Comparison of ENCODE assay signal across 8 cellular contexts in the genomic region with DNA sequence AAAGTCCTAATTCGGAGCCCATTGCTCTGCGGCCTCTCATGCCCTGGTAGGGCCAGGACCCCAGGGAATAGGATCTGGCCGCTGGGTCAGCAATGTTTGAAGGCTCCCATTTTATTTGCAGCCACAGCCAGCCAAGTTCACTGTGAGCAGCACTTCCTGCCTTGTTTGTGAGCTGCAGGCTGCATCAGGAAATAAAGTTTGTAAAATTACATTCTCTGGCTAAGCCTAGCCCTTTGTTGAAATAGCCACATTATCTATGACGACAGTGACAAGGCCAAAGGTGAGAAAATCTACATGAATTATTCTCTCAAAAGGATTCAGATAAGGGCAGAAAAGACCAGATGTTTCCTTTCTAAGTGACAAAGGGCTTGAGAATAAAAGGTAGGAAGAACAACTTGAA. TPM values are rescaled to one million over a fixed set of nuclear protein-coding genes. Genes with fewer than 3 reads are reported as not detected.
DNase-seq lines count a peak whose midpoint lies in the region; ATAC-seq, FAIRE-seq and TF ChIP-seq lines count a peak whose summit lies in the region.

No MANE protein-coding gene starts in this region.

- H3K14ac ChIP-seq in mesenchymal stem cell (ENCODE audit: low read length in 2 of 2): no peak overlapping the region

- no peak overlapping the region for H4K8ac ChIP-seq in mesenchymal stem cell (ENCODE audit: low read length)

- ATAC-seq in GM19324 (IDR thresholded peaks at IDR 0.05; ENCODE audit: low FRiP score, unreplicated experiment): no peak

- H3K27ac ChIP-seq in mesenchymal stem cell (ENCODE audit: low read length, poor library complexity, severe bottlenecking) (peak overlapping the region; percentile 99), vagina (peak overlapping the region; percentile 75)

- no peak overlapping the region for H4K91ac ChIP-seq in mesenchymal stem cell (ENCODE audit: low read length)

- WGBS in mesenchymal stem cell: 8% methylated on average over 3 of the region's 4 CpGs

- H3K36me3 Mint-ChIP-seq in activated naive CD4-positive, alpha-beta T cell treated with anti-CD3 and anti-CD28 coated beads, Interleukin-2, amount 10 ng/mL, durations not matched to agents 7 days and 5 days: no peaks in the 10 kb centered on the region

- no peak for TF ChIP-seq CTCF in vagina (IDR thresholded peaks at IDR 0.05)

- H2BK15ac ChIP-seq in mesenchymal stem cell (ENCODE audit: low read depth, poor library complexity, severe bottlenecking): no peak overlapping the region

- peaks cover 25% of the 10 kb centered on the region for H3K4me1 Mint-ChIP-seq in activated naive CD4-positive, alpha-beta T cell treated with anti-CD3 and anti-CD28 coated beads, Interleukin-2, amount 10 ng/mL, durations not matched to agents 7 days and 5 days

- DNase-seq in activated naive CD4-positive, alpha-beta T cell treated with anti-CD3 and anti-CD28 coated beads, Interleukin-2, amount 10 ng/mL, durations not matched to agents 7 days and 5 days: no peak
- no peak for DNase-seq in activated naive CD4-positive, alpha-beta T cell treated with Interleukin-2 at 50 U/mL for 16 hours
- DNase-seq in dermis blood vessel endothelial cell (peak; percentile 95), mesenchymal stem cell (peak; percentile 75), vagina (ENCODE audit: extremely low spot score in 2 of 2) (no peak), GM19239 (ENCODE audit: insufficient read length, low spot score) (no peak), cortex of kidney (lab: John Stamatoyannopoulos, UW) (no peak)

- intact Hi-C loops in vagina (cut with DNase I): no loop called here

- FAIRE-seq in GM19239 (lab: Jason Lieb, UNC): no peak

- H3K4me3 ChIP-seq in mesenchymal stem cell (ENCODE audit: insufficient read depth in 1 of 2, low read depth in 1 of 2, low read length in 2 of 2) (peak overlapping the region in 1 of 2 experiments; percentile 9), vagina (no peak overlapping the region)

- no peak overlapping the region for H2BK5ac ChIP-seq in mesenchymal stem cell (ENCODE audit: low read depth, low read length, poor library complexity, severe bottlenecking)

- H3K4me1 ChIP-seq in mesenchymal stem cell (ENCODE audit: control insufficient read depth, insufficient read depth, low read depth, low read length) (peaks cover 18% of the 10 kb centered on the region), vagina (peaks cover 20% of the 10 kb centered on the region)

- peak overlapping the region; percentile 4 to 57 for H3K18ac ChIP-seq in mesenchymal stem cell (ENCODE audit: low read depth in 1 of 2, low read length in 2 of 2)

- H2BK120ac ChIP-seq in mesenchymal stem cell (ENCODE audit: low read depth, low read length): no peak overlapping the region

- peak overlapping the region in 1 of 2 experiments; percentile 77 for H2BK12ac ChIP-seq in mesenchymal stem cell (ENCODE audit: low read length in 2 of 2)

- no peak overlapping the region for H3K4me3 Mint-ChIP-seq in activated naive CD4-positive, alpha-beta T cell treated with anti-CD3 and anti-CD28 coated beads, Interleukin-2, amount 10 ng/mL, durations not matched to agents 7 days and 5 days

- no peak overlapping the region for H2AK5ac ChIP-seq in mesenchymal stem cell (ENCODE audit: low read length, severe bottlenecking)

- H3K27me3 ChIP-seq in mesenchymal stem cell (ENCODE audit: control insufficient read depth in 1 of 2, insufficient read depth in 1 of 2, low read length in 2 of 2): no peaks in the 10 kb centered on the region
- H3K27me3 ChIP-seq in vagina: no peaks in the 10 kb centered on the region

- no peaks in the 10 kb centered on the region for H3K36me3 ChIP-seq in mesenchymal stem cell (ENCODE audit: control insufficient read depth in 1 of 2, insufficient read depth in 2 of 2, low read depth in 1 of 2, low read length in 2 of 2)
- H3K36me3 ChIP-seq in vagina: no peaks in the 10 kb centered on the region

- no peaks in the 10 kb centered on the region for H3K9me3 Mint-ChIP-seq in activated naive CD4-positive, alpha-beta T cell treated with anti-CD3 and anti-CD28 coated beads, Interleukin-2, amount 10 ng/mL, durations not matched to agents 7 days and 5 days

- no peak for TF ChIP-seq POLR2A in vagina (IDR thresholded peaks at IDR 0.05)

- peak overlapping the region; percentile 55 for H3K27ac Mint-ChIP-seq in activated naive CD4-positive, alpha-beta T cell treated with anti-CD3 and anti-CD28 coated beads, Interleukin-2, amount 10 ng/mL, durations not matched to agents 7 days and 5 days

- H3K9me3 ChIP-seq in mesenchymal stem cell (ENCODE audit: control insufficient read depth, low read length) (no peaks in the 10 kb centered on the region), vagina (no peaks in the 10 kb centered on the region)

- CTCF ChIA-PET in activated naive CD4-positive, alpha-beta T cell treated with anti-CD3 and anti-CD28 coated beads, Interleukin-2, amount 10 ng/mL, durations not matched to agents 7 days and 5 days (lab: Charles Lee): interaction anchor here (0.8 to 1.2 kb wide), 2 partner anchors 22 to 25 kb away, joined by 4 read pairs; no protein-coding TSS in a partner anchor

- peak overlapping the region; percentile 97 for H3K9ac ChIP-seq in mesenchymal stem cell (ENCODE audit: low read length)

- H3K23ac ChIP-seq in mesenchymal stem cell (ENCODE audit: low read length in 2 of 2): no peak overlapping the region

- no peak overlapping the region for H2AFZ ChIP-seq in mesenchymal stem cell (ENCODE audit: low read depth, low read length)

- H3K4me2 ChIP-seq in mesenchymal stem cell (ENCODE audit: low read length, poor library complexity, severe bottlenecking): no peak overlapping the region

- peaks cover 11% of the 10 kb centered on the region for H3K27me3 Mint-ChIP-seq in activated naive CD4-positive, alpha-beta T cell treated with anti-CD3 and anti-CD28 coated beads, Interleukin-2, amount 10 ng/mL, durations not matched to agents 7 days and 5 days

- H3K4ac ChIP-seq in mesenchymal stem cell (ENCODE audit: low read depth in 1 of 2, low read length in 2 of 2): peak overlapping the region in 1 of 2 experiments; percentile 54

- no peaks in the 10 kb centered on the region for H3K79me1 ChIP-seq in mesenchymal stem cell (replicated peaks; ENCODE audit: low read length, poor library complexity, severe bottlenecking)

RNA-seq across cellular contexts. Expression of a gene that starts 23.7 kb away (rescaled TPM):
- total RNA-seq in dermis blood vessel endothelial cell: 1,657 and 1,756 TPM in 2 replicates
- 1,059 TPM for polyA plus RNA-seq in mesenchymal stem cell (2013, experiment 1 of 2)
- 1,073 TPM for polyA plus RNA-seq in mesenchymal stem cell (2013, experiment 2 of 2)
- total RNA-seq in vagina: 193 TPM

Comparison
In these comparisons a context has a peak if more than half of its experiments do, and no peak if none do; other contexts are left out.
1. DNase-seq: peak in dermis blood vessel endothelial cell (single experiment) and mesenchymal stem cell (single experiment); none in activated naive CD4-positive, alpha-beta T cell treated with anti-CD3 and anti-CD28 coated beads, Interleukin-2, amount 10 ng/mL, durations not matched to agents 7 days and 5 days (single experiment), activated naive CD4-positive, alpha-beta T cell treated with Interleukin-2 at 50 U/mL for 16 hours (single experiment), vagina (0 of 2), GM19239 (single experiment) and cortex of kidney (single experiment).